20 cellular contexts compared by ENCODE assay signal in the genomic region with DNA sequence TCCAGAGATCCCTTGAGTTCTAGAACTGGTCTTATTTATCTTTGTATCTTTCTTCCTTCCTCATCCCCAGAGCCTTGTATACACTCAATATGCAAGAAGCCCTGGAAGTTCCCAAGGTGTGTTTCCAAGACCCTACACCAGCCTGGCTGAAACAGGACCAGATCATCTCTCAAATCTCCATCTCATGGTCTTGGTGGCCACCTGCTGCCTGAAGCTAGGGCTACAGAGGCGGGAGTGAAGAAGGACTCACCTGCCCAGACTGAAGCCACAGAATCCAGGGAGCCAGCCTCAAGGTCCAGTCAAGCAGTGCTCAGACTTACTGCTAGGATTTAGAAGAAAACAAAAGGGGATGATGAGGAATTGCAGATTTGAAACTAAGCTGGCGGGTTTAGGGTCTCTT. TPM values are rescaled to one million over a fixed set of nuclear protein-coding genes. Genes with fewer than 3 reads are reported as not detected.
A peak's percentile ranks its signal among the peaks of the same experiment; 100 is the strongest.
DNase-seq lines count a peak whose midpoint lies in the region; ATAC-seq and TF ChIP-seq lines count a peak whose summit lies in the region.
"Had no signal": no experiment of that assay in that cellular context is flagged by ENCODE, and none has a peak within 500 bp of the region (broad histone marks: within the 10 kb centered on the region; RNA-seq: fewer than 3 reads in every experiment).

No MANE protein-coding gene starts in this region.

- ATAC-seq in mucosa of descending colon = peak; percentile 58
- ATAC-seq in HG03378 (IDR thresholded peaks at IDR 0.05; ENCODE audit: unreplicated experiment) = no peak
- ATAC-seq: stimulated activated memory B cell treated with anti-CD40 and anti-IgM and Interleukin-4, amounts not matched to agents 10 μg/mL and 1 μg/mL and 100 μg/mL, for 72 hours had no signal

- H3K4me3 ChIP-seq in colonic mucosa (no peak overlapping the region), mucosa of descending colon (no peak overlapping the region)
- H3K4me3 ChIP-seq: HAP-1, SK-N-MC, tibial nerve had no signal

- peak; percentile 45 for TF ChIP-seq CTCF in GM12873 (IDR thresholded peaks at IDR 0.05; ENCODE audit: insufficient read depth, low read depth, low read length, missing control alignments)
- TF ChIP-seq CTCF in colonic mucosa (IDR thresholded peaks at IDR 0.05) = peak; percentile 20
- no peak for TF ChIP-seq CTCF in mucosa of descending colon (IDR thresholded peaks at IDR 0.05)

- H3K9ac ChIP-seq in colonic mucosa (ENCODE audit: low read depth in 2 of 2, low read length in 2 of 2) = no peak overlapping the region

- peak; percentile 59 for DNase-seq in NCI-H82 (lab: John Stamatoyannopoulos, UW)
- no peak for DNase-seq in colonic mucosa
- DNase-seq in mucosa of descending colon = peak in 2 of 3 donors; percentile 40 to 45
- no peak for DNase-seq in stimulated activated CD4-positive, alpha-beta T cell treated with anti-CD3 and anti-CD28 coated beads, Interleukin-4, amount 100 ng/mL, for 4 hours
- no peak for DNase-seq in NAMALWA (ENCODE audit: low spot score)
- DNase-seq: activated CD4-positive, alpha-beta T cell treated with anti-CD3 and anti-CD28 coated beads for 4 hours; activated CD8-positive, alpha-beta memory T cell treated with anti-CD3 and anti-CD28 coated beads, Interleukin-2, amount 50 U/mL, for 48 hours; activated naive CD4-positive, alpha-beta T cell treated with Interleukin-2 at 50 U/mL for 16 hours; dermis blood vessel endothelial cell; GF-D8; NCI-H2029; NCI-H510A; nephron progenitor cell; T1000 had no signal

- H3K9me3 ChIP-seq in colonic mucosa (no peaks in the 10 kb centered on the region), mucosa of descending colon (no peaks in the 10 kb centered on the region)
- H3K9me3 ChIP-seq: HAP-1, tibial nerve had no signal

- H3K36me3 ChIP-seq in colonic mucosa (no peaks in the 10 kb centered on the region), mucosa of descending colon (ENCODE audit: low read depth) (no peaks in the 10 kb centered on the region)
- H3K36me3 ChIP-seq: HAP-1, tibial nerve had no signal

- H3K4me1 ChIP-seq in colonic mucosa = no peaks in the 10 kb centered on the region
- H3K4me1 ChIP-seq in mucosa of descending colon (ENCODE audit: low read depth) = no peaks in the 10 kb centered on the region
- H3K4me1 ChIP-seq: HAP-1 had no signal

- intact Hi-C loops in colonic mucosa (cut with DNase I) = loop anchor here (5.0 kb wide), 1 partner anchor 50 kb away; no protein-coding TSS in a partner anchor
- intact Hi-C loops in mucosa of descending colon (cut with DNase I, micrococcal nuclease) = no loop called here

- H3K27me3 ChIP-seq in colonic mucosa = no peaks in the 10 kb centered on the region
- H3K27me3 ChIP-seq: tibial nerve had no signal

- H3K27ac ChIP-seq in colonic mucosa = no peak overlapping the region
- H3K27ac ChIP-seq: SK-N-MC, tibial nerve had no signal

RNA-seq across cellular contexts. Expression of a gene that starts 6.1 kb away (rescaled TPM):
- total RNA-seq in colonic mucosa (under 1 TPM; 0.10 to 0.80 TPM), mucosa of descending colon (1 to 10 TPM in 1 of 3 donors, under 1 TPM in 2; 0.14 to 1.4 (median 0.58) TPM)
- total RNA-seq: dermis blood vessel endothelial cell had no signal

Comparison
In these comparisons a context has a peak if more than half of its experiments do, and no peak if none do; other contexts are left out.
1. DNase-seq: peak in NCI-H82 (single experiment) and mucosa of descending colon (2 of 3); none in colonic mucosa (single experiment), stimulated activated CD4-positive, alpha-beta T cell treated with anti-CD3 and anti-CD28 coated beads, Interleukin-4, amount 100 ng/mL, for 4 hours (0 of 2) and NAMALWA (single experiment).